8 cellular contexts compared by ENCODE assay signal in the genomic region with DNA sequence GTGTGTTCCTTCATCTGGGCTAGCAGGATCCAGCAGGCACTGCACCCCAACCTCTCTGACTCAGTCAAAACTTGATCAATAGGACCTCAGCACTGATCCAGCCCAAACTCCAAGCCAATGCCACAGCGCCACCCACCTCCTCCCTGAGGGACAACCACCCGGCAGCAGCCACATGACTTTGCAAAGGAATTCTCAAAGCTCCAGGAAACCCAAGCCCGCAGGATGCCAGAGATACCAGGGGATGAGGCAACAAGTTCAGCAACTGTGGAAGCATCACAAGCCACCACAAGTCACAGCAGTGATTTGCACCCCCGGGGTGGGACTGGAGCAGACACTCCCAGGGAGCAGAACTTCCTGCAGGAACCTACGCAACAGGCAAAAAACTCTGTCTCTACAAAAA. TPM values are rescaled to one million over a fixed set of nuclear protein-coding genes. Genes with fewer than 3 reads are reported as not detected.
A peak's percentile ranks its signal among the peaks of the same experiment; 100 is the strongest.
DNase-seq lines count a peak whose midpoint lies in the region; ATAC-seq, FAIRE-seq and TF ChIP-seq lines count a peak whose summit lies in the region.
"Had no signal": no experiment of that assay in that cellular context is flagged by ENCODE, and none has a peak within 500 bp of the region (broad histone marks: within the 10 kb centered on the region; RNA-seq: fewer than 3 reads in every experiment).

No MANE protein-coding gene starts in this region.

- DNase-seq in HS-27A (ENCODE audit: low read depth) (peak; percentile 93), brain microvascular endothelial cell (peak; percentile 97), iPS-NIHi11 (ENCODE audit: low spot score) (peak; percentile 72), urothelium cell line (ENCODE audit: low spot score) (peak; percentile 92), natural killer cell (no peak), GM12892 (ENCODE audit: insufficient read length) (no peak)
- DNase-seq in T-helper 2 cell treated with Interferon-gamma antibody and Interleukin-4, amounts not matched to agents 5 μg/mL and 100 μg/mL, for 36 hours (ENCODE audit: low spot score): no peak

- intact Hi-C loops in natural killer cell (cut with micrococcal nuclease): no loop called here

- no peaks in the 10 kb centered on the region for H3K27me3 ChIP-seq in brain microvascular endothelial cell (replicated peaks)

- peaks cover 21% of the 10 kb centered on the region for H3K36me3 ChIP-seq in brain microvascular endothelial cell (replicated peaks)

- no peaks in the 10 kb centered on the region for H3K9me3 Mint-ChIP-seq in T-helper 2 cell treated with Interferon-gamma antibody and Interleukin-4, amounts not matched to agents 5 μg/mL and 100 μg/mL, for 36 hours
- no peaks in the 10 kb centered on the region for H3K9me3 Mint-ChIP-seq in natural killer cell

- H3K27me3 Mint-ChIP-seq in T-helper 2 cell treated with Interferon-gamma antibody and Interleukin-4, amounts not matched to agents 5 μg/mL and 100 μg/mL, for 36 hours (ENCODE audit: low read depth): no peaks in the 10 kb centered on the region
- no peaks in the 10 kb centered on the region for H3K27me3 Mint-ChIP-seq in natural killer cell (ENCODE audit: low read depth in 2 of 2)

- H3K4me1 Mint-ChIP-seq in T-helper 2 cell treated with Interferon-gamma antibody and Interleukin-4, amounts not matched to agents 5 μg/mL and 100 μg/mL, for 36 hours (ENCODE audit: low read depth): peaks cover 17% of the 10 kb centered on the region
- peaks cover 11 to 24% of the 10 kb centered on the region in 2 donors for H3K4me1 Mint-ChIP-seq in natural killer cell

- peak overlapping the region; percentile 90 for H3K27ac ChIP-seq in brain microvascular endothelial cell

- TF ChIP-seq POLR2A in GM12892 (IDR thresholded peaks at IDR 0.05; ENCODE audit: low read depth, low read length): no peak

- ATAC-seq in natural killer cell: no peak

- H3K4me3 Mint-ChIP-seq in T-helper 2 cell treated with Interferon-gamma antibody and Interleukin-4, amounts not matched to agents 5 μg/mL and 100 μg/mL, for 36 hours: no peak overlapping the region
- H3K4me3 Mint-ChIP-seq in natural killer cell: no peak overlapping the region

- in situ Hi-C loops in brain microvascular endothelial cell (cut with HindIII; ENCODE audit: low pct_ligation_motif_present, low sequenced_read_pairs): no loop called here

- H3K27ac Mint-ChIP-seq in T-helper 2 cell treated with Interferon-gamma antibody and Interleukin-4, amounts not matched to agents 5 μg/mL and 100 μg/mL, for 36 hours: no peak overlapping the region
- no peak overlapping the region for H3K27ac Mint-ChIP-seq in natural killer cell

- H3K4me3 ChIP-seq in brain microvascular endothelial cell (ENCODE audit: low read depth, low read length): no peak overlapping the region
- H3K4me3 ChIP-seq: skin epidermis had no signal

- FAIRE-seq in urothelium cell line (lab: Jason Lieb, UNC) (peak; percentile 90), GM12892 (lab: Jason Lieb, UNC) (no peak)

- no peaks in the 10 kb centered on the region for H3K36me3 Mint-ChIP-seq in T-helper 2 cell treated with Interferon-gamma antibody and Interleukin-4, amounts not matched to agents 5 μg/mL and 100 μg/mL, for 36 hours (ENCODE audit: low read depth)
- H3K36me3 Mint-ChIP-seq in natural killer cell: no peaks in the 10 kb centered on the region

- TF ChIP-seq CTCF in brain microvascular endothelial cell (IDR thresholded peaks at IDR 0.05; ENCODE audit: low read depth, low read length, missing control alignments) (peak; percentile 83), natural killer cell (IDR thresholded peaks at IDR 0.05) (no peak)

RNA-seq across cellular contexts. Expression of gene ACTN1, which starts 37.3 kb away (rescaled TPM):
- total RNA-seq in natural killer cell: 10 to 100 TPM; 14.9 to 39.5 (median 19.6) TPM
- 0.40 TPM for polyA plus RNA-seq in GM12892 (2012; ENCODE audit: missing spikeins)

Comparison
In these comparisons a context has a peak if more than half of its experiments do, and no peak if none do; other contexts are left out.
1. DNase-seq: peak in HS-27A (single experiment), brain microvascular endothelial cell (single experiment), iPS-NIHi11 (single experiment) and urothelium cell line (single experiment); none in T-helper 2 cell treated with Interferon-gamma antibody and Interleukin-4, amounts not matched to agents 5 μg/mL and 100 μg/mL, for 36 hours (single experiment), natural killer cell (single experiment) and GM12892 (single experiment).